ENCODE assay signal across 8 cellular contexts in genomic region chr12:26787125-26787495, GRCh38. TPM values are rescaled to one million over a fixed set of nuclear protein-coding genes. Genes with fewer than 3 reads are reported as not detected.
A peak's percentile ranks its signal among the peaks of the same experiment; 100 is the strongest.
DNase-seq lines count a peak whose midpoint lies in the region; ATAC-seq and TF ChIP-seq lines count a peak whose summit lies in the region.

No MANE protein-coding gene starts in this region.

- no peak for TF ChIP-seq CTCF in RWPE2 (IDR thresholded peaks at IDR 0.05; ENCODE audit: poor library complexity, severe bottlenecking)
- no peak for TF ChIP-seq CTCF in fibroblast of mammary gland (conservative IDR thresholded peaks at IDR 0.05; ENCODE audit: control insufficient read depth, insufficient read depth, low read depth, low read length)
- no peak for TF ChIP-seq CTCF in osteoblast (IDR thresholded peaks at IDR 0.05; ENCODE audit: extremely low read depth, low read depth, low read length)

- H3K79me2 ChIP-seq in osteoblast (ENCODE audit: insufficient read depth, low read length) = no peaks in the 10 kb centered on the region

- no peaks in the 10 kb centered on the region for H3K27me3 Mint-ChIP-seq in activated T-cell treated with anti-CD3 and anti-CD28 coated beads, Interleukin-2, amount 50 U/mL, for 72 hours (ENCODE audit: low read depth)
- H3K27me3 Mint-ChIP-seq in activated T-helper 2 cell treated with anti-CD3 and anti-CD28 coated beads, Interferon-gamma antibody, Interleukin-2, Interleukin-4, amounts not matched to agents 10 μg/mL and 5 μg/mL and 100 μg/mL, durations not matched to agents 14 hours and 24 hours and 36 hours (ENCODE audit: low read depth) = no peaks in the 10 kb centered on the region

- H3K27ac Mint-ChIP-seq in activated T-cell treated with anti-CD3 and anti-CD28 coated beads, Interleukin-2, amount 50 U/mL, for 72 hours = no peak overlapping the region
- no peak overlapping the region for H3K27ac Mint-ChIP-seq in activated T-helper 2 cell treated with anti-CD3 and anti-CD28 coated beads, Interferon-gamma antibody, Interleukin-2, Interleukin-4, amounts not matched to agents 10 μg/mL and 5 μg/mL and 100 μg/mL, durations not matched to agents 14 hours and 24 hours and 36 hours

- H3K9me3 ChIP-seq in RWPE2 (ENCODE audit: severe bottlenecking) (no peaks in the 10 kb centered on the region), osteoblast (ENCODE audit: low read depth, low read length) (no peaks in the 10 kb centered on the region)

- H3K4me2 ChIP-seq in osteoblast (ENCODE audit: insufficient read depth, low read length) = peak overlapping the region; percentile 17

- peak; percentile 79 for DNase-seq in Daoy (ENCODE audit: low read depth)
- no peak for DNase-seq in RWPE2 (ENCODE audit: low spot score)
- peak; percentile 87 for DNase-seq in fibroblast of mammary gland (ENCODE audit: low read depth)
- peak; percentile 93 for DNase-seq in osteoblast (ENCODE audit: insufficient read length, low spot score, missing footprints)
- no peak for DNase-seq in activated T-cell treated with anti-CD3 and anti-CD28 coated beads, Interleukin-2, amount 50 U/mL, for 72 hours
- DNase-seq in activated T-helper 2 cell treated with anti-CD3 and anti-CD28 coated beads, Interferon-gamma antibody, Interleukin-2, Interleukin-4, amounts not matched to agents 10 μg/mL and 5 μg/mL and 100 μg/mL, durations not matched to agents 14 hours and 24 hours and 36 hours (ENCODE audit: low spot score) = no peak

- no peaks in the 10 kb centered on the region for H3K4me1 ChIP-seq in RWPE2 (ENCODE audit: insufficient read depth, poor library complexity, severe bottlenecking)
- H3K4me1 ChIP-seq in osteoblast (ENCODE audit: insufficient read depth, low read length) = peaks cover 48% of the 10 kb centered on the region

- H3K27ac ChIP-seq in RWPE2 (ENCODE audit: poor library complexity, severe bottlenecking) (no peak overlapping the region), osteoblast (ENCODE audit: low read depth, low read length) (peak overlapping the region; percentile 76)

- H4K20me1 ChIP-seq in osteoblast (ENCODE audit: insufficient read depth, low read length) = no peaks in the 10 kb centered on the region

- no peak overlapping the region for H3K4me3 Mint-ChIP-seq in activated T-cell treated with anti-CD3 and anti-CD28 coated beads, Interleukin-2, amount 50 U/mL, for 72 hours
- no peak overlapping the region for H3K4me3 Mint-ChIP-seq in activated T-helper 2 cell treated with anti-CD3 and anti-CD28 coated beads, Interferon-gamma antibody, Interleukin-2, Interleukin-4, amounts not matched to agents 10 μg/mL and 5 μg/mL and 100 μg/mL, durations not matched to agents 14 hours and 24 hours and 36 hours (ENCODE audit: low read depth)

- H3K9me3 Mint-ChIP-seq in activated T-cell treated with anti-CD3 and anti-CD28 coated beads, Interleukin-2, amount 50 U/mL, for 72 hours = peaks cover 0 to 3% of the 10 kb centered on the region in 2 donors
- H3K9me3 Mint-ChIP-seq in activated T-helper 2 cell treated with anti-CD3 and anti-CD28 coated beads, Interferon-gamma antibody, Interleukin-2, Interleukin-4, amounts not matched to agents 10 μg/mL and 5 μg/mL and 100 μg/mL, durations not matched to agents 14 hours and 24 hours and 36 hours = no peaks in the 10 kb centered on the region

- H2AFZ ChIP-seq in osteoblast (ENCODE audit: low read length) = no peak overlapping the region

- intact Hi-C loops in activated T-helper 2 cell treated with anti-CD3 and anti-CD28 coated beads, Interferon-gamma antibody, Interleukin-2, Interleukin-4, amounts not matched to agents 10 μg/mL and 5 μg/mL and 100 μg/mL, durations not matched to agents 14 hours and 24 hours and 36 hours (cut with micrococcal nuclease) = no loop called here

- H3K27me3 ChIP-seq in RWPE2 (ENCODE audit: insufficient read depth, poor library complexity, severe bottlenecking) = no peaks in the 10 kb centered on the region
- H3K27me3 ChIP-seq in osteoblast (ENCODE audit: insufficient read depth, low read length) = no peaks in the 10 kb centered on the region

- H3K4me3 ChIP-seq in RWPE2 (ENCODE audit: severe bottlenecking) = no peak overlapping the region
- H3K4me3 ChIP-seq in fibroblast of mammary gland (ENCODE audit: control insufficient read depth, low read depth, low read length) = no peak overlapping the region
- no peak overlapping the region for H3K4me3 ChIP-seq in osteoblast (ENCODE audit: insufficient read depth, low read length)

- H3K4me1 Mint-ChIP-seq in activated T-cell treated with anti-CD3 and anti-CD28 coated beads, Interleukin-2, amount 50 U/mL, for 72 hours (ENCODE audit: low read depth) = peaks cover 44% of the 10 kb centered on the region
- H3K4me1 Mint-ChIP-seq in activated T-helper 2 cell treated with anti-CD3 and anti-CD28 coated beads, Interferon-gamma antibody, Interleukin-2, Interleukin-4, amounts not matched to agents 10 μg/mL and 5 μg/mL and 100 μg/mL, durations not matched to agents 14 hours and 24 hours and 36 hours (ENCODE audit: low read depth) = peaks cover 17% of the 10 kb centered on the region

- H3K36me3 Mint-ChIP-seq in activated T-cell treated with anti-CD3 and anti-CD28 coated beads, Interleukin-2, amount 50 U/mL, for 72 hours (ENCODE audit: insufficient read depth in 2 of 2) = peaks cover 3 to 22% of the 10 kb centered on the region in 2 donors
- peaks cover 29% of the 10 kb centered on the region for H3K36me3 Mint-ChIP-seq in activated T-helper 2 cell treated with anti-CD3 and anti-CD28 coated beads, Interferon-gamma antibody, Interleukin-2, Interleukin-4, amounts not matched to agents 10 μg/mL and 5 μg/mL and 100 μg/mL, durations not matched to agents 14 hours and 24 hours and 36 hours (ENCODE audit: low read depth)

- no peaks in the 10 kb centered on the region for H3K36me3 ChIP-seq in RWPE2 (ENCODE audit: low read depth)
- H3K36me3 ChIP-seq in osteoblast (ENCODE audit: insufficient read depth, low read length) = no peaks in the 10 kb centered on the region

- ATAC-seq in RWPE2 (ENCODE audit: low read depth) (peak; percentile 42; the same call in 1 of the 3 replicates), GM21390 (IDR thresholded peaks at IDR 0.05; ENCODE audit: unreplicated experiment) (no peak), GM18868 (IDR thresholded peaks at IDR 0.05; ENCODE audit: unreplicated experiment) (no peak)
- ATAC-seq in activated T-cell treated with anti-CD3 and anti-CD28 coated beads, Interleukin-2, amount 50 U/mL, for 72 hours (replicated peaks in 1 of 2) = no peak

RNA-seq across cellular contexts. Expression of gene ITPR2, which starts 45.9 kb away (rescaled TPM):
- total RNA-seq in Daoy (2014; rRNA removed; shearing (Covaris generic)) = 19.2 and 30.4 TPM in 2 replicates
- total RNA-seq in osteoblast = 19.2 and 21.2 TPM in 2 replicates
- total RNA-seq in activated T-cell treated with anti-CD3 and anti-CD28 coated beads, Interleukin-2, amount 50 U/mL, for 72 hours = 10 to 100 TPM; 44.3 to 55.5 TPM
- 49.3 and 49.6 TPM in 2 replicates for total RNA-seq in activated T-helper 2 cell treated with anti-CD3 and anti-CD28 coated beads, Interferon-gamma antibody, Interleukin-2, Interleukin-4, amounts not matched to agents 10 μg/mL and 5 μg/mL and 100 μg/mL, durations not matched to agents 14 hours and 24 hours and 36 hours

Comparison
In these comparisons a context has a peak if more than half of its experiments do, and no peak if none do; other contexts are left out.
1. DNase-seq: peak in Daoy (single experiment), fibroblast of mammary gland (single experiment) and osteoblast (single experiment); none in RWPE2 (single experiment), activated T-cell treated with anti-CD3 and anti-CD28 coated beads, Interleukin-2, amount 50 U/mL, for 72 hours (0 of 2) and activated T-helper 2 cell treated with anti-CD3 and anti-CD28 coated beads, Interferon-gamma antibody, Interleukin-2, Interleukin-4, amounts not matched to agents 10 μg/mL and 5 μg/mL and 100 μg/mL, durations not matched to agents 14 hours and 24 hours and 36 hours (single experiment).